1 cellular context compared by ENCODE assay signal in the genomic region with DNA sequence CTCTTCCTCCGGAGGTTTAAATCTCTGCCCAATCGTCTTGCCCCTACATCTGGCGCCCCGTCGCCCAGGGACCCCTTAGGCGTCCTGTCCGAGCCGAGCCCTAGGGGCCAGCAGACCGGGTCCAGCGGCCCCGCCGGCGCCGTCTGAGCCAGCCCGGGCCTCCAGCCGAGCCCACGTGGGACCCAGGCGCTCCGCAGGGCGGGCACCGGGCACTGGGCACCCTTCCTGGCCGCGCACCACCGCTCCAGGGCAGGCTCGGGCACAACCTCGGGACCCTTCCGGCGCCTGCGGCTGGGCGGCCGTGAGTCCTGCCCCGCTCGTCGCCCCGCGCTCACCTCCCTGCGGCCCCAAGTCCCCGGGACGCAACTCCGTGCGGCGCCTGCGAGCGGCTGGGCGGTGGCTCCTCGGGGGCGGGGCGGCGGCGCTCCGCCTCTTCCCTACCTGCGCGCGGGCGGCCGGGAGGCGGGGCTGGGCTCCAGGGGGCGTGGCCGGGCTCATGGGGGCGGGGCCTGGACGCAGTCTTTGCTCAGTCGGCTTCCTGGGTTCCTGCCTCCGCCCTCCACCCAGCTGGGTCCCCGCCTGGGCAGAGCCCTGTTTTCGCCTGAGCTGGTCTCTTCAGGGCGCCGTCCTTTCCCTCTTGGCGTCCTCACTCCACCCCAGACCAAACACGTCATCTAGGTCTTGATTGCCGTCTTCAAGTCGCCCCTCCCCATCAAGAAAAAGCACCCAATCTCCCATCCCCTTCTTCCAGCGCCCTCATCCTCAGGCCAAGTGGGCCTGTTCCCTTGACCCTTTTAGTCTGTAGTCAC.
TF ChIP-seq lines count a peak whose summit lies in the region.

RHBDF2 (minus strand) TSS at position 406 of the 809 bp plus-strand sequence. CDS start 19,899 bp downstream, outside the sequence.

TF ChIP-seq in HCT116, 20 proteins besides CTCF, POLR2A, EP300 and RAD21 (continued from another document):
- TF ChIP-seq MAX (IDR thresholded peaks at IDR 0.05) (peak; percentile 85), ZBTB33 (IDR thresholded peaks at IDR 0.05; ENCODE audit: extremely low read depth, insufficient replicate concordance, low read length) (peak; percentile 10), SIN3A (IDR thresholded peaks at IDR 0.05; ENCODE audit: low read depth) (no peak; the same call in 1 of the 2 replicates)
